In genomic region chr3:181859518-181859917, GRCh38 we compare ENCODE assay signal across 1 cellular context.
TF ChIP-seq lines count a peak whose summit lies in the region.

No MANE protein-coding gene starts in this region.

TF ChIP-seq in WTC11, 78 proteins besides CTCF, POLR2A, EP300 and RAD21 (continued from another document):
- TF ChIP-seq, protein P1, sequence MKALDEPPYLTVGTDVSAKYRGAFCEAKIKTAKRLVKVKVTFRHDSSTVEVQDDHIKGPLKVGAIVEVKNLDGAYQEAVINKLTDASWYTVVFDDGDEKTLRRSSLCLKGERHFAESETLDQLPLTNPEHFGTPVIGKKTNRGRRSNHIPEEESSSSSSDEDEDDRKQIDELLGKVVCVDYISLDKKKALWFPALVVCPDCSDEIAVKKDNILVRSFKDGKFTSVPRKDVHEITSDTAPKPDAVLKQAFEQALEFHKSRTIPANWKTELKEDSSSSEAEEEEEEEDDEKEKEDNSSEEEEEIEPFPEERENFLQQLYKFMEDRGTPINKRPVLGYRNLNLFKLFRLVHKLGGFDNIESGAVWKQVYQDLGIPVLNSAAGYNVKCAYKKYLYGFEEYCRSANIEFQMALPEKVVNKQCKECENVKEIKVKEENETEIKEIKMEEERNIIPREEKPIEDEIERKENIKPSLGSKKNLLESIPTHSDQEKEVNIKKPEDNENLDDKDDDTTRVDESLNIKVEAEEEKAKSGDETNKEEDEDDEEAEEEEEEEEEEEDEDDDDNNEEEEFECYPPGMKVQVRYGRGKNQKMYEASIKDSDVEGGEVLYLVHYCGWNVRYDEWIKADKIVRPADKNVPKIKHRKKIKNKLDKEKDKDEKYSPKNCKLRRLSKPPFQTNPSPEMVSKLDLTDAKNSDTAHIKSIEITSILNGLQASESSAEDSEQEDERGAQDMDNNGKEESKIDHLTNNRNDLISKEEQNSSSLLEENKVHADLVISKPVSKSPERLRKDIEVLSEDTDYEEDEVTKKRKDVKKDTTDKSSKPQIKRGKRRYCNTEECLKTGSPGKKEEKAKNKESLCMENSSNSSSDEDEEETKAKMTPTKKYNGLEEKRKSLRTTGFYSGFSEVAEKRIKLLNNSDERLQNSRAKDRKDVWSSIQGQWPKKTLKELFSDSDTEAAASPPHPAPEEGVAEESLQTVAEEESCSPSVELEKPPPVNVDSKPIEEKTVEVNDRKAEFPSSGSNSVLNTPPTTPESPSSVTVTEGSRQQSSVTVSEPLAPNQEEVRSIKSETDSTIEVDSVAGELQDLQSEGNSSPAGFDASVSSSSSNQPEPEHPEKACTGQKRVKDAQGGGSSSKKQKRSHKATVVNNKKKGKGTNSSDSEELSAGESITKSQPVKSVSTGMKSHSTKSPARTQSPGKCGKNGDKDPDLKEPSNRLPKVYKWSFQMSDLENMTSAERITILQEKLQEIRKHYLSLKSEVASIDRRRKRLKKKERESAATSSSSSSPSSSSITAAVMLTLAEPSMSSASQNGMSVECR (CRISPR knock-in tag; IDR thresholded peaks at IDR 0.05; ENCODE audit: borderline replicate concordance): no peak
- TF ChIP-seq, protein P2, sequence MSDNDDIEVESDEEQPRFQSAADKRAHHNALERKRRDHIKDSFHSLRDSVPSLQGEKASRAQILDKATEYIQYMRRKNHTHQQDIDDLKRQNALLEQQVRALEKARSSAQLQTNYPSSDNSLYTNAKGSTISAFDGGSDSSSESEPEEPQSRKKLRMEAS (CRISPR knock-in tag; IDR thresholded peaks at IDR 0.05): no peak
- no peak for TF ChIP-seq ZNF425 (CRISPR knock-in tag; conservative IDR thresholded peaks at IDR 0.05)
- TF ChIP-seq FOXJ3 (CRISPR knock-in tag; IDR thresholded peaks at IDR 0.05; ENCODE audit: borderline replicate concordance): no peak
- TF ChIP-seq, protein P3, sequence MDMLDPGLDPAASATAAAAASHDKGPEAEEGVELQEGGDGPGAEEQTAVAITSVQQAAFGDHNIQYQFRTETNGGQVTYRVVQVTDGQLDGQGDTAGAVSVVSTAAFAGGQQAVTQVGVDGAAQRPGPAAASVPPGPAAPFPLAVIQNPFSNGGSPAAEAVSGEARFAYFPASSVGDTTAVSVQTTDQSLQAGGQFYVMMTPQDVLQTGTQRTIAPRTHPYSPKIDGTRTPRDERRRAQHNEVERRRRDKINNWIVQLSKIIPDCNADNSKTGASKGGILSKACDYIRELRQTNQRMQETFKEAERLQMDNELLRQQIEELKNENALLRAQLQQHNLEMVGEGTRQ (CRISPR knock-in tag; IDR thresholded peaks at IDR 0.05): no peak
